ENCODE assay signal across 8 cellular contexts in genomic region chr12:57521475-57522018, GRCh38. TPM values are rescaled to one million over a fixed set of nuclear protein-coding genes. Genes with fewer than 3 reads are reported as not detected.
DNase-seq lines count a peak whose midpoint lies in the region; ATAC-seq and TF ChIP-seq lines count a peak whose summit lies in the region.

No MANE protein-coding gene starts in this region.

- peaks cover 59% of the 10 kb centered on the region for H3K4me1 Mint-ChIP-seq in activated naive CD8-positive, alpha-beta T cell treated with anti-CD3 and anti-CD28 coated beads, Interleukin-2, amount 50 U/mL, for 24 hours

- peaks cover 62% of the 10 kb centered on the region for H4K20me1 ChIP-seq in hepatocyte (ENCODE audit: insufficient read depth, poor library complexity, severe bottlenecking)

- H3K27me3 Mint-ChIP-seq in activated naive CD8-positive, alpha-beta T cell treated with anti-CD3 and anti-CD28 coated beads, Interleukin-2, amount 50 U/mL, for 24 hours: peaks cover 2% of the 10 kb centered on the region

- H3K79me2 ChIP-seq in hepatocyte: peaks cover 64% of the 10 kb centered on the region

- no peak for ATAC-seq in activated naive CD8-positive, alpha-beta T cell treated with anti-CD3 and anti-CD28 coated beads, Interleukin-2, amount 50 U/mL, for 24 hours
- no peak for ATAC-seq in HG02571 (IDR thresholded peaks at IDR 0.05; ENCODE audit: unreplicated experiment)

- TF ChIP-seq CTCF in hepatocyte (IDR thresholded peaks at IDR 0.05; ENCODE audit: poor library complexity) (peak; percentile 17), retinal pigment epithelial cell (conservative IDR thresholded peaks at IDR 0.05; ENCODE audit: low read depth, low read length) (peak; percentile 15), GM13976 (IDR thresholded peaks at IDR 0.05; ENCODE audit: borderline replicate concordance, control extremely low read depth, extremely low read depth, insufficient read depth, missing control alignments) (no peak)

- H3K36me3 Mint-ChIP-seq in activated naive CD8-positive, alpha-beta T cell treated with anti-CD3 and anti-CD28 coated beads, Interleukin-2, amount 50 U/mL, for 24 hours (ENCODE audit: low read depth): peaks cover 37% of the 10 kb centered on the region

- H3K9me3 Mint-ChIP-seq in activated naive CD8-positive, alpha-beta T cell treated with anti-CD3 and anti-CD28 coated beads, Interleukin-2, amount 50 U/mL, for 24 hours: no peaks in the 10 kb centered on the region

- no peaks in the 10 kb centered on the region for H3K9me3 ChIP-seq in hepatocyte (ENCODE audit: low read depth)

- WGBS in hepatocyte (ENCODE audit: low lambda C conversion rate, missing lambda C conversion rate): 25% methylated on average over 20 of the region's 20 CpGs

- H3K4me2 ChIP-seq in hepatocyte: peak overlapping the region; percentile 77

- H3K9me2 ChIP-seq in hepatocyte (replicated peaks; ENCODE audit: insufficient read depth): no peaks in the 10 kb centered on the region

- no peaks in the 10 kb centered on the region for H3K27me3 ChIP-seq in hepatocyte

- peaks cover 29% of the 10 kb centered on the region for H3K4me1 ChIP-seq in hepatocyte (ENCODE audit: insufficient read depth)

- peak overlapping the region; percentile 99 for H3K27ac ChIP-seq in hepatocyte

- H3K27ac Mint-ChIP-seq in activated naive CD8-positive, alpha-beta T cell treated with anti-CD3 and anti-CD28 coated beads, Interleukin-2, amount 50 U/mL, for 24 hours: peak overlapping the region; percentile 98

- peak overlapping the region; percentile 95 for H3K4me3 Mint-ChIP-seq in activated naive CD8-positive, alpha-beta T cell treated with anti-CD3 and anti-CD28 coated beads, Interleukin-2, amount 50 U/mL, for 24 hours

- in situ Hi-C loops in GM13976 (cut with MboI; ENCODE audit: low sequenced_read_pairs, unreplicated experiment): no loop called here

- DNase-seq in EL (peak; percentile 47), NCI-H510A treated with DMSO at 0.1 percent for 48 hours (lab: John Stamatoyannopoulos, UW) (peak; percentile 72), hepatocyte (ENCODE audit: low spot score) (peak; percentile 85), retinal pigment epithelial cell (ENCODE audit: low read depth) (peak; percentile 28), GM13976 (ENCODE audit: low spot score) (no peak)
- DNase-seq in activated naive CD8-positive, alpha-beta T cell treated with anti-CD3 and anti-CD28 coated beads, Interleukin-2, amount 50 U/mL, for 24 hours: peak; percentile 39
- DNase-seq in stimulated activated CD4-positive, alpha-beta T cell treated with anti-CD3 and anti-CD28 coated beads, Interleukin-12 subunit alpha, Interleukin-12 subunit beta, amount 100 ng/mL, for 4 hours: no peak

- H3K4me3 ChIP-seq in hepatocyte (no peak overlapping the region), retinal pigment epithelial cell (ENCODE audit: low read length) (peak overlapping the region; percentile 72)

- H3K36me3 ChIP-seq in hepatocyte (replicated peaks; ENCODE audit: insufficient read depth, low read depth): no peaks in the 10 kb centered on the region

- peak overlapping the region; percentile 15 for H2AFZ ChIP-seq in hepatocyte

RNA-seq across cellular contexts. Expression of gene MBD6, which starts 1.1 kb away (rescaled TPM):
- 6.6 and 7.0 TPM in 2 replicates for total RNA-seq in hepatocyte
- polyA plus RNA-seq in hepatocyte: 35.2 and 39.8 TPM in 2 replicates

RNA-seq across cellular contexts. Expression of gene DDIT3, which starts 1.2 kb away (rescaled TPM):
- total RNA-seq in hepatocyte: 92.7 and 105 TPM in 2 replicates
- 133 and 145 TPM in 2 replicates for polyA plus RNA-seq in hepatocyte

RNA-seq across cellular contexts. Expression of gene DCTN2, which starts 25.4 kb away (rescaled TPM):
- total RNA-seq in hepatocyte: 122 and 124 TPM in 2 replicates
- 110 and 112 TPM in 2 replicates for polyA plus RNA-seq in hepatocyte

RNA-seq across cellular contexts. Expression of gene KIF5A, which starts 28.3 kb away (rescaled TPM):
- 0.03 and 0.16 TPM in 2 replicates for total RNA-seq in hepatocyte
- polyA plus RNA-seq in hepatocyte: 0.18 TPM in 2 replicates

RNA-seq across cellular contexts. Expression of gene MARS1, which starts 33.7 kb away (rescaled TPM):
- 117 and 124 TPM in 2 replicates for total RNA-seq in hepatocyte
- polyA plus RNA-seq in hepatocyte: 147 and 158 TPM in 2 replicates

Comparison
In these comparisons a context has a peak if more than half of its experiments do, and no peak if none do; other contexts are left out.
1. DNase-seq: peak in EL (single experiment), NCI-H510A treated with DMSO at 0.1 percent for 48 hours (single experiment), activated naive CD8-positive, alpha-beta T cell treated with anti-CD3 and anti-CD28 coated beads, Interleukin-2, amount 50 U/mL, for 24 hours (single experiment), hepatocyte (single experiment) and retinal pigment epithelial cell (single experiment); none in GM13976 (single experiment) and stimulated activated CD4-positive, alpha-beta T cell treated with anti-CD3 and anti-CD28 coated beads, Interleukin-12 subunit alpha, Interleukin-12 subunit beta, amount 100 ng/mL, for 4 hours (single experiment).